Comparison of ENCODE assay signal across 11 cellular contexts in the genomic region with DNA sequence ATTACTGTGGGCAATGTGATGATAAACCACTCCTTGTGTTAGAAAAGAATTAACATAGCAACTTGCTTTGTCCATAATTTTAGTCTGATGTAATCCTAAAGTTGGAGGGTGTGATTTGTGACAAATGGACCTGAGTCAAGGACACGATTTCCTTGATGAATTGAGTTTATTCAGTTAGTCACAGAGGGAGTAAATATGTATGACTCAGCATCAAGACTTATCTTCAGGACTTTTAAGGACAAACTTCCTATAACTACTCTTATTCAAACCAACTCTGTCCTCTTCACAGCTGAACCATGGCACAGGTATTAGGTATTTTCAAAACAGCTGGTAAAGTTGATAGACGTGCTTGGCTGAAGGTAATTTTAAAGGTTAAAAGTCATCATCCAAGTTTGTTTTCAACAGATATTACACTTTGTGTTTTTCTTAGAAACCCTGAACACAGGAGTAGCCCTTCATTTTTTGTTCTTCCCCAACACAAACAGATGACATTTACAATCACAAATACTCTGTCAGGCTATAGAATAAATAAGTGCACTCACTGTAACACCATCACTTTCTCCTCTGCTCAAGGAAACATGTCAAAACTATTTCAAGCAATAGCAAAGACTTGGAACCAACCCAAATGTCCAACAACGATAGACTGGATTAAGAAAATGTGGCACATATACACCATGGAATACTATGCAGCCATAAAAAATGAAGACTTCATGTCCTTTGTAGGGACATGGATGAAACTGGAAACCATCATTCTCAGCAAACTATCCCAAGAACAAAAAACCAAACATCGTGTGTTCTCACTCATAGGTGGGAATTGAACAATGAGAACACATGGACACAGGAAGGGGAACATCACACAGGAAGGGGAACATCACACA. TPM values are rescaled to one million over a fixed set of nuclear protein-coding genes. Genes with fewer than 3 reads are reported as not detected.
A peak's percentile ranks its signal among the peaks of the same experiment; 100 is the strongest.
DNase-seq lines count a peak whose midpoint lies in the region; ATAC-seq, FAIRE-seq and TF ChIP-seq lines count a peak whose summit lies in the region.
"Had no signal": no experiment of that assay in that cellular context is flagged by ENCODE, and none has a peak within 500 bp of the region (broad histone marks: within the 10 kb centered on the region; RNA-seq: fewer than 3 reads in every experiment).

No MANE protein-coding gene starts in this region.

- no peak overlapping the region for H2AFZ ChIP-seq in endothelial cell of umbilical vein (ENCODE audit: low read depth, low read length)

- peaks cover 23% of the 10 kb centered on the region for H3K36me3 Mint-ChIP-seq in CD4-positive, CD25-positive, alpha-beta regulatory T cell
- peaks cover 8 to 22% (median 9%) of the 10 kb centered on the region in 3 donors for H3K36me3 Mint-ChIP-seq in naive thymus-derived CD8-positive, alpha-beta T cell

- peak overlapping the region in 1 of 4 donors; percentile 47 for H3K4me3 Mint-ChIP-seq in CD4-positive, CD25-positive, alpha-beta regulatory T cell
- H3K4me3 Mint-ChIP-seq in naive thymus-derived CD8-positive, alpha-beta T cell, result no peak overlapping the region
- H3K4me3 Mint-ChIP-seq: dendritic cell treated with granulocyte-macrophage colony-stimulating factor and Interleukin-4, amounts not matched to agents 40 ng/mL and 50 ng/mL, for 4 days had no signal

- H3K27me3 Mint-ChIP-seq in CD4-positive, CD25-positive, alpha-beta regulatory T cell, result no peaks in the 10 kb centered on the region
- H3K27me3 Mint-ChIP-seq in naive thymus-derived CD8-positive, alpha-beta T cell, result no peaks in the 10 kb centered on the region
- H3K27me3 Mint-ChIP-seq: dendritic cell treated with granulocyte-macrophage colony-stimulating factor and Interleukin-4, amounts not matched to agents 40 ng/mL and 50 ng/mL, for 4 days had no signal

- peaks cover 48 to 88% (median 64%) of the 10 kb centered on the region in 4 donors for H3K4me1 Mint-ChIP-seq in CD4-positive, CD25-positive, alpha-beta regulatory T cell
- H3K4me1 Mint-ChIP-seq in naive thymus-derived CD8-positive, alpha-beta T cell, result peaks cover 24 to 86% (median 73%) of the 10 kb centered on the region in 4 donors

- H3K27ac ChIP-seq in CD4-positive, CD25-positive, alpha-beta regulatory T cell (ENCODE audit: insufficient read depth, low read length, poor library complexity, severe bottlenecking), result no peak overlapping the region
- peak overlapping the region; percentile 64 for H3K27ac ChIP-seq in endothelial cell of umbilical vein (ENCODE audit: insufficient read depth, low read depth, low read length)
- H3K27ac ChIP-seq in WERI-Rb-1, result no peak overlapping the region

- FAIRE-seq in endothelial cell of umbilical vein (lab: Jason Lieb, UNC), result peak; percentile 83
- FAIRE-seq: TTC549 had no signal

- H3K27ac Mint-ChIP-seq in CD4-positive, CD25-positive, alpha-beta regulatory T cell, result peak overlapping the region; percentile 1 to 76 (median 32)
- peak overlapping the region in 7 of 10 donors; percentile 23 to 62 (median 51) for H3K27ac Mint-ChIP-seq in naive thymus-derived CD8-positive, alpha-beta T cell
- H3K27ac Mint-ChIP-seq: dendritic cell treated with granulocyte-macrophage colony-stimulating factor and Interleukin-4, amounts not matched to agents 40 ng/mL and 50 ng/mL, for 4 days had no signal

- dilution Hi-C loops in endothelial cell of umbilical vein (cut with MboI; ENCODE audit: extremely low pct_ligation_motif_present, low sequenced_read_pairs), result no loop called here

- peak overlapping the region; percentile 37 for H3K4me2 ChIP-seq in endothelial cell of umbilical vein (ENCODE audit: insufficient read depth, low read length)

- peaks cover 0 to 7% (median 4%) of the 10 kb centered on the region in 7 donors for H3K9me3 Mint-ChIP-seq in CD4-positive, CD25-positive, alpha-beta regulatory T cell
- peaks cover 0 to 13% (median 1%) of the 10 kb centered on the region in 9 donors for H3K9me3 Mint-ChIP-seq in naive thymus-derived CD8-positive, alpha-beta T cell

- DNase-seq in CD4-positive, CD25-positive, alpha-beta regulatory T cell, result no peak
- DNase-seq in LNCaP clone FGC (ENCODE audit: low read depth) (peak; percentile 48), endothelial cell of umbilical vein (ENCODE audit: low read depth, low spot score) (peak; percentile 83), WERI-Rb-1 (no peak), BE2C (no peak)
- DNase-seq in naive thymus-derived CD8-positive, alpha-beta T cell, result no peak
- no peak for DNase-seq in stimulated activated naive CD4-positive, alpha-beta T cell (lab: John Stamatoyannopoulos, UW)
- DNase-seq: NCI-H1048 had no signal

- H3K4me3 ChIP-seq in CD4-positive, CD25-positive, alpha-beta regulatory T cell (ENCODE audit: low read depth, low read length), result no peak overlapping the region
- H3K4me3 ChIP-seq in LNCaP clone FGC (ENCODE audit: low read depth, low read length) (no peak overlapping the region), endothelial cell of umbilical vein (replicated peaks in 1 of 3; ENCODE audit: insufficient read depth in 1 of 3, low read depth in 1 of 3, low read length in 3 of 3) (no peak overlapping the region), WERI-Rb-1 (ENCODE audit: low read depth, low read length) (no peak overlapping the region), BE2C (ENCODE audit: low read depth, low read length) (no peak overlapping the region)

- no peaks in the 10 kb centered on the region for H4K20me1 ChIP-seq in endothelial cell of umbilical vein (replicated peaks; ENCODE audit: control insufficient read depth, extremely low read depth, insufficient read depth, low read length)

- H3K36me3 ChIP-seq in CD4-positive, CD25-positive, alpha-beta regulatory T cell (ENCODE audit: control insufficient read depth, insufficient read depth, low read length), result no peaks in the 10 kb centered on the region
- H3K36me3 ChIP-seq in endothelial cell of umbilical vein (ENCODE audit: control insufficient read depth in 2 of 2, extremely low read depth in 1 of 2, insufficient read depth in 2 of 2, low read length in 2 of 2) (no peaks in the 10 kb centered on the region), WERI-Rb-1 (no peaks in the 10 kb centered on the region), BE2C (no peaks in the 10 kb centered on the region)

- TSS peak; percentile 99 for BruUV-seq in endothelial cell of umbilical vein (replicated peaks; lab: Mats Ljungman, UMichigan)

- H3K9me1 ChIP-seq in endothelial cell of umbilical vein (replicated peaks; ENCODE audit: control insufficient read depth, extremely low read depth, insufficient read depth, low read length), result no peaks in the 10 kb centered on the region

- no peak for TF ChIP-seq POLR2A in endothelial cell of umbilical vein (IDR thresholded peaks at IDR 0.05; ENCODE audit: low read depth, low read length)

- H3K9me3 ChIP-seq in CD4-positive, CD25-positive, alpha-beta regulatory T cell (ENCODE audit: control insufficient read depth in 2 of 2, low read length in 2 of 2), result no peaks in the 10 kb centered on the region
- H3K9me3 ChIP-seq in endothelial cell of umbilical vein (replicated peaks; ENCODE audit: control insufficient read depth, insufficient read depth, low read length) (no peaks in the 10 kb centered on the region), WERI-Rb-1 (ENCODE audit: severe bottlenecking) (no peaks in the 10 kb centered on the region), BE2C (no peaks in the 10 kb centered on the region; the same call in 1 of the 2 replicates)

- POLR2A ChIA-PET in endothelial cell of umbilical vein (lab: Charles Lee), result no interaction called here
- POLR2A ChIA-PET in naive thymus-derived CD8-positive, alpha-beta T cell (lab: Charles Lee), result interaction anchor here (1.0 kb wide), 1 partner anchor 25 kb away, joined by 3 read pairs; no protein-coding TSS in a partner anchor

- H3K9ac ChIP-seq in endothelial cell of umbilical vein (replicated peaks; ENCODE audit: extremely low read depth, insufficient read depth, low read length), result peak overlapping the region; percentile 8

- CTCF ChIA-PET in endothelial cell of umbilical vein (lab: Charles Lee), result interaction anchor here (0.9 to 1.6 kb wide), 5 partner anchors 8 to 92 kb away, joined by 3 to 4 read pairs (median 3); a partner anchor contains a TSS

- H3K4me1 ChIP-seq in CD4-positive, CD25-positive, alpha-beta regulatory T cell (ENCODE audit: control insufficient read depth, insufficient read depth, low read length, poor library complexity, severe bottlenecking), result peaks cover 26% of the 10 kb centered on the region
- H3K4me1 ChIP-seq in endothelial cell of umbilical vein (ENCODE audit: control insufficient read depth, extremely low read depth, insufficient read depth, low read length) (peaks cover 20% of the 10 kb centered on the region), BE2C (no peaks in the 10 kb centered on the region)

- intact Hi-C loops in endothelial cell of umbilical vein (cut with micrococcal nuclease), result loop anchor here (1.0 kb wide), 2 partner anchors 27 to 34 kb away; no protein-coding TSS in a partner anchor

- no peaks in the 10 kb centered on the region for H3K27me3 ChIP-seq in CD4-positive, CD25-positive, alpha-beta regulatory T cell (ENCODE audit: control insufficient read depth, insufficient read depth, low read length)
- H3K27me3 ChIP-seq in endothelial cell of umbilical vein (ENCODE audit: control insufficient read depth in 2 of 2, insufficient read depth in 2 of 2, low read length in 2 of 2) (no peaks in the 10 kb centered on the region), WERI-Rb-1 (ENCODE audit: insufficient read depth, low read depth, severe bottlenecking) (no peaks in the 10 kb centered on the region), BE2C (no peaks in the 10 kb centered on the region)

- ATAC-seq in CD4-positive, CD25-positive, alpha-beta regulatory T cell (ENCODE audit: low read depth in 2 of 2), result no peak
- ATAC-seq in naive thymus-derived CD8-positive, alpha-beta T cell, result no peak
- ATAC-seq in HG02973 (IDR thresholded peaks at IDR 0.05; ENCODE audit: unreplicated experiment), result no peak

- H3K79me2 ChIP-seq in endothelial cell of umbilical vein (ENCODE audit: control insufficient read depth, insufficient read depth, low read length), result peaks cover 41% of the 10 kb centered on the region

- TF ChIP-seq CTCF in LNCaP clone FGC (IDR thresholded peaks at IDR 0.05; ENCODE audit: control insufficient read depth, extremely low read depth, insufficient read depth), result no peak
- TF ChIP-seq CTCF in endothelial cell of umbilical vein (IDR thresholded peaks at IDR 0.05; ENCODE audit: extremely low read depth in 1 of 2, insufficient read depth in 1 of 2, low read depth in 1 of 2, low read length in 2 of 2), result no peak
- TF ChIP-seq CTCF in WERI-Rb-1 (IDR thresholded peaks at IDR 0.05; ENCODE audit: low read depth, low read length), result no peak
- TF ChIP-seq CTCF in BE2C (IDR thresholded peaks at IDR 0.05; ENCODE audit: low read depth, low read length), result no peak

RNA-seq across cellular contexts. Expression of a gene that starts 54.5 kb away (rescaled TPM):
- 52.9 TPM for total RNA-seq in CD4-positive, CD25-positive, alpha-beta regulatory T cell
- polyA plus RNA-seq in CD4-positive, CD25-positive, alpha-beta regulatory T cell, result 10 to 100 TPM; 41.3 to 65.8 (median 45.3) TPM
- 55.1 and 58.0 TPM in 2 replicates for total RNA-seq in endothelial cell of umbilical vein
- 24.8 and 38.1 TPM in 2 replicates for polyA plus RNA-seq in endothelial cell of umbilical vein
- 21.7 and 24.3 TPM in 2 replicates for polyA plus RNA-seq in endothelial cell of umbilical vein (2011; cell fraction: cytosol; rRNA removed)
- 52.7 and 53.5 TPM in 2 replicates for polyA plus RNA-seq in endothelial cell of umbilical vein (2011; cell fraction: nucleus; rRNA removed)
- polyA plus RNA-seq in endothelial cell of umbilical vein (2012), result 38.3 and 57.1 TPM in 2 replicates
- polyA minus RNA-seq in endothelial cell of umbilical vein, result 68.0 and 68.7 TPM in 2 replicates
- polyA minus RNA-seq in endothelial cell of umbilical vein (2011; cell fraction: cytosol; rRNA and poly(A)+ RNA removed), result 30.3 TPM
- 81.5 and 105 TPM in 2 replicates for polyA minus RNA-seq in endothelial cell of umbilical vein (2011; cell fraction: nucleus; rRNA and poly(A)+ RNA removed)
- total RNA-seq in naive thymus-derived CD8-positive, alpha-beta T cell, result 100 to 1,000 TPM; 215 to 219 TPM
- polyA plus RNA-seq in naive thymus-derived CD8-positive, alpha-beta T cell, result 100 to 1,000 TPM; 102 to 121 (median 104) TPM
- 48.0 TPM for polyA plus RNA-seq in BE2C (2012; ENCODE audit: insufficient read depth, insufficient read length, low read depth)

Comparison
In these comparisons a context has a peak if more than half of its experiments do, and no peak if none do; other contexts are left out.
1. DNase-seq: peak in LNCaP clone FGC (single experiment) and endothelial cell of umbilical vein (single experiment); none in CD4-positive, CD25-positive, alpha-beta regulatory T cell (0 of 3), naive thymus-derived CD8-positive, alpha-beta T cell (0 of 10), WERI-Rb-1 (single experiment), BE2C (single experiment) and stimulated activated naive CD4-positive, alpha-beta T cell (0 of 6).